8 cellular contexts compared by ENCODE assay signal in genomic region chr6:105484238-105485161, GRCh38.
DNase-seq lines count a peak whose midpoint lies in the region; ATAC-seq, FAIRE-seq and TF ChIP-seq lines count a peak whose summit lies in the region.

No MANE protein-coding gene starts in this region.

- H3K27me3 ChIP-seq in dorsolateral prefrontal cortex, result no peaks in the 10 kb centered on the region

- no peak for ATAC-seq in HG02610 (IDR thresholded peaks at IDR 0.05; ENCODE audit: unreplicated experiment)

- DNase-seq in GM10266 (ENCODE audit: extremely low spot score) (peak; percentile 12), RCC 7860 (ENCODE audit: low spot score) (peak; percentile 32), dorsolateral prefrontal cortex (no peak), myocyte (ENCODE audit: low read depth) (peak; percentile 82), NCI-H187 treated with DMSO at 0.1 percent for 48 hours (lab: John Stamatoyannopoulos, UW) (no peak)
- peak; percentile 35 for DNase-seq in Jurkat, Clone E6-1 (ENCODE audit: low read depth, low spot score)

- intact Hi-C loops in dorsolateral prefrontal cortex (cut with DNase I), result loop anchor here in 1 of 2 donors (10.0 kb wide), 2 partner anchors 740 to 820 kb away; no protein-coding TSS in a partner anchor

- TF ChIP-seq CTCF in GM10266 (IDR thresholded peaks at IDR 0.05; ENCODE audit: control insufficient read depth, insufficient read depth, low read depth, missing control alignments) (peak; percentile 74), dorsolateral prefrontal cortex (IDR thresholded peaks at IDR 0.05 in 54 of 56, conservative IDR thresholded peaks at IDR 0.05 in 2 of 56; ENCODE audit: low read depth in 1 of 56, partially characterized antibody in 56 of 56) (peak; percentile 67 to 95 (median 82))

- peak overlapping the region in 1 of 59 donors; percentile 39 for H3K27ac ChIP-seq in dorsolateral prefrontal cortex

- FAIRE-seq in A204.1 (lab: Jason Lieb, UNC) (peak; percentile 60), RCC 7860 (lab: Jason Lieb, UNC) (peak; percentile 50)

- no peak overlapping the region for H3K4me3 ChIP-seq in Jurkat, Clone E6-1 (ENCODE audit: low read length)
- H3K4me3 ChIP-seq in dorsolateral prefrontal cortex, result peak overlapping the region in 7 of 59 donors; percentile 10 to 31 (median 23)

Comparison
In these comparisons a context has a peak if more than half of its experiments do, and no peak if none do; other contexts are left out.
1. DNase-seq: peak in GM10266 (single experiment), Jurkat, Clone E6-1 (single experiment), RCC 7860 (single experiment) and myocyte (single experiment); none in dorsolateral prefrontal cortex (0 of 10) and NCI-H187 treated with DMSO at 0.1 percent for 48 hours (single experiment).